ENCODE assay signal across 8 cellular contexts in the genomic region with DNA sequence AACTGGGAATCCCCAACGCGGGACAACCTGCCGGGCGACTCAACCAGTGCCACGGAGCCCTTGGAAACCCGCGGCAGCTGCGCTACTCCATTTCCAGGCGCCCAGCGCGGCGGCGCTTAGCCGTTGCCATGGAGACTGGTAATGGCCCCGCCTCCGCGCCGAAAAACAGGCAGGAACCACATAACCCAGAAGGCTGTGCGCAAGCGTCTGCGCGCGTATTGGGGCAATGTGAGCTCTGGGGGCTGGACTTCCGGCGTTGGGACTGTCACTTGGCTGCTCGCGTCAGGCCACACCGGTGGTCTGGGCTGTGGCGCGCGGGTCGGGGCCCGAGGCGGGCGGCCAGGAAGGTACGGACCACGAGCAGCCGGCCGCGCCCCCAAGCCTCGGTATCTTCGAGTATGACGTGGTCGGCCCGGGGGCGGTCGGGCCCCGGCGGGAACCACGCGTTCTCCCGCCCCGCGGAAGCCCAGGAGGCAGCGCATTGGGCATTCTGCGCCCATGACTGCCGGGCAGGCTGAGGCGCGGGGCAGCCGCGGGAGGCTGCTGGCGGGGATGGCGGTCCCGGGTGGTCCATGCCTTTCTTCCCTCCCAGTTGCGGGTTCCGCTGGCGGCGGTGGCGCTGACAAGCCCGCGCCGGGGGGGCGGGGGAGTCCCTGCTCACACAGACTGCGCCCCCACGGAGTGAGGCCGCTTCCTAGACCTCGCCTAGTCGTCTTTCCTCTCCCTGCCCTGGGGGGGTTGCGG. TPM values are rescaled to one million over a fixed set of nuclear protein-coding genes. Genes with fewer than 3 reads are reported as not detected.
A peak's percentile ranks its signal among the peaks of the same experiment; 100 is the strongest.
DNase-seq lines count a peak whose midpoint lies in the region; ATAC-seq, FAIRE-seq and TF ChIP-seq lines count a peak whose summit lies in the region.

A gene (plus strand): TSS at position 265 of the 744 bp plus-strand sequence. CDS start 2,080 bp downstream, outside the sequence.

- peaks cover 3 to 10% (median 7%) of the 10 kb centered on the region in 3 donors for H3K27me3 Mint-ChIP-seq in CD14-positive monocyte (ENCODE audit: low read depth in 3 of 3)

- no peaks in the 10 kb centered on the region for H4K20me1 ChIP-seq in HepG2 (ENCODE audit: insufficient read depth, low read length)

- TF ChIP-seq CTCF in CD14-positive monocyte (IDR thresholded peaks at IDR 0.05) (no peak), HepG2 (CRISPR knock-in tag; IDR thresholded peaks at IDR 0.05) (peak; percentile 14; the same call in 1 of the 2 replicates)

- no peak within 1 kb of the TSS for H3K27ac ChIP-seq in HepG2 (ENCODE audit: extremely low read length, insufficient read depth, low read length)

- WGBS in HepG2 (ENCODE audit: low lambda C conversion rate): 1% methylated on average over 17 of the region's 79 CpGs

- no peaks in the 10 kb centered on the region for H3K79me2 ChIP-seq in HepG2 (ENCODE audit: insufficient read depth, low read length)

- H3K9me3 ChIP-seq in HepG2 (ENCODE audit: low read length): peaks cover 21% of the 10 kb centered on the region

- peak within 1 kb of the TSS; percentile 65 for H3K9ac ChIP-seq in HepG2 (ENCODE audit: insufficient read depth, low read depth, low read length)

- TF ChIP-seq EP300 in HepG2 (IDR thresholded peaks at IDR 0.05; ENCODE audit: low read depth in 2 of 2, low read length in 2 of 2) (no peak), HepG2 (CRISPR knock-in tag; IDR thresholded peaks at IDR 0.05; ENCODE audit: borderline replicate concordance) (no peak)

- peaks cover 22 to 26% of the 10 kb centered on the region in 2 donors for H3K36me3 Mint-ChIP-seq in CD14-positive monocyte

- TF ChIP-seq RAD21 in HepG2 (CRISPR knock-in tag; IDR thresholded peaks at IDR 0.05): no peak

- no peaks in the 10 kb centered on the region for H3K36me3 ChIP-seq in HepG2 (replicated peaks in 1 of 2; ENCODE audit: control insufficient read depth in 1 of 2, insufficient read depth in 2 of 2, low read length in 2 of 2)

- FAIRE-seq in HepG2 (lab: Jason Lieb, UNC): peak; percentile 68

- in situ Hi-C loops in HepG2 (cut with HindIII; ENCODE audit: extremely low pct_ligation_motif_present, low pct_unique_long_range_greater_than_20kb): no loop called here

- H3K9me3 Mint-ChIP-seq in CD14-positive monocyte: peaks cover 16 to 34% (median 28%) of the 10 kb centered on the region in 7 donors

- peak; percentile 92 for ATAC-seq in GM19395 (IDR thresholded peaks at IDR 0.05; ENCODE audit: unreplicated experiment)
- peak; percentile 79 for ATAC-seq in HG03558 (IDR thresholded peaks at IDR 0.05; ENCODE audit: extremely low read depth, unreplicated experiment)
- ATAC-seq in HepG2: peak; percentile 98

- peak within 1 kb of the TSS; percentile 81 to 89 for H3K4me3 Mint-ChIP-seq in CD14-positive monocyte

- H3K4me1 ChIP-seq in HepG2 (ENCODE audit: insufficient read depth, low read length): peaks cover 7% of the 10 kb centered on the region

- H2AFZ ChIP-seq in HepG2 (ENCODE audit: low read length): no peak within 1 kb of the TSS

- peak within 1 kb of the TSS; percentile 68 to 92 (median 83) for H3K4me3 ChIP-seq in HepG2 (replicated peaks in 1 of 3; ENCODE audit: insufficient read depth in 1 of 3, low read depth in 2 of 3, low read length in 3 of 3)

- DNase-seq in CD14-positive monocyte (ENCODE audit: low spot score) (peak; percentile 95), NCI-H748 (lab: John Stamatoyannopoulos, UW; ENCODE audit: unreplicated experiment) (peak; percentile 99), dermis blood vessel endothelial cell (peak; percentile 97), HepG2 (ENCODE audit: low spot score) (peak; percentile 94)
- DNase-seq in activated CD4-positive, alpha-beta T cell treated with anti-CD3 and anti-CD28 coated beads, Interleukin-2, amount 50 U/mL, for 1 hour: peak; percentile 96
- DNase-seq in stimulated activated CD4-positive, alpha-beta T cell treated with anti-CD3 and anti-CD28 coated beads, Interleukin-2, amount 100 ng/mL, for 48 hours: peak; percentile 93

- CTCF ChIA-PET in HepG2 (lab: Yijun Ruan, JAX; ENCODE audit: low intra/inter-chr PET ratio, low total read pairs): no interaction called here

- H3K27ac Mint-ChIP-seq in CD14-positive monocyte: peak within 1 kb of the TSS in 5 of 7 donors; percentile 22 to 89 (median 73)

- intact Hi-C loops in CD14-positive monocyte (cut with micrococcal nuclease): loop anchor here in 1 of 2 donors (1.0 kb wide), 1 partner anchor 11 kb away; a partner anchor contains a TSS
- intact Hi-C loops in HepG2 (cut with micrococcal nuclease; ENCODE audit: unreplicated experiment): loop anchor here (2.0 to 5.0 kb wide), 2 partner anchors 15 to 44 kb away; a partner anchor contains a TSS

- peaks cover 16% of the 10 kb centered on the region for H3K4me1 Mint-ChIP-seq in CD14-positive monocyte

- POLR2A ChIA-PET in HepG2 (lab: Yijun Ruan, JAX): interaction anchor here (1.2 to 1.8 kb wide), 3 partner anchors 43 to 124 kb away, joined by 4 to 6 read pairs (median 5); a partner anchor contains a TSS

- peak within 1 kb of the TSS; percentile 88 for H3K4me2 ChIP-seq in HepG2 (ENCODE audit: low read depth, low read length)

- no TSS peak for BruUV-seq in HepG2 (replicated peaks; lab: Mats Ljungman, UMichigan)

- H3K27me3 ChIP-seq in HepG2 (ENCODE audit: control insufficient read depth in 1 of 2, insufficient read depth in 2 of 2, low read length in 2 of 2): no peaks in the 10 kb centered on the region

- peak in 1 of 2 experiments; percentile 76; a peak in 2 of 4 replicates for TF ChIP-seq POLR2A in HepG2 (IDR thresholded peaks at IDR 0.05; ENCODE audit: insufficient read depth in 1 of 2, low read depth in 2 of 2, low read length in 2 of 2)

TF ChIP-seq in HepG2, 621 proteins besides CTCF, POLR2A, EP300 and RAD21 (continues in another document):
- peak; percentile 92 for TF ChIP-seq SIN3A (IDR thresholded peaks at IDR 0.05; ENCODE audit: borderline replicate concordance, low read depth, low read length)
- TF ChIP-seq YEATS4 (CRISPR knock-in tag; IDR thresholded peaks at IDR 0.05; ENCODE audit: borderline replicate concordance): peak; percentile 59; the same call in 1 of the 2 replicates
- peak; percentile 89; the same call in 1 of the 2 replicates for TF ChIP-seq ZNF563 (CRISPR knock-in tag; IDR thresholded peaks at IDR 0.05)
- no peak for TF ChIP-seq ZSCAN25 (CRISPR knock-in tag; IDR thresholded peaks at IDR 0.05)
- TF ChIP-seq, protein P1, sequence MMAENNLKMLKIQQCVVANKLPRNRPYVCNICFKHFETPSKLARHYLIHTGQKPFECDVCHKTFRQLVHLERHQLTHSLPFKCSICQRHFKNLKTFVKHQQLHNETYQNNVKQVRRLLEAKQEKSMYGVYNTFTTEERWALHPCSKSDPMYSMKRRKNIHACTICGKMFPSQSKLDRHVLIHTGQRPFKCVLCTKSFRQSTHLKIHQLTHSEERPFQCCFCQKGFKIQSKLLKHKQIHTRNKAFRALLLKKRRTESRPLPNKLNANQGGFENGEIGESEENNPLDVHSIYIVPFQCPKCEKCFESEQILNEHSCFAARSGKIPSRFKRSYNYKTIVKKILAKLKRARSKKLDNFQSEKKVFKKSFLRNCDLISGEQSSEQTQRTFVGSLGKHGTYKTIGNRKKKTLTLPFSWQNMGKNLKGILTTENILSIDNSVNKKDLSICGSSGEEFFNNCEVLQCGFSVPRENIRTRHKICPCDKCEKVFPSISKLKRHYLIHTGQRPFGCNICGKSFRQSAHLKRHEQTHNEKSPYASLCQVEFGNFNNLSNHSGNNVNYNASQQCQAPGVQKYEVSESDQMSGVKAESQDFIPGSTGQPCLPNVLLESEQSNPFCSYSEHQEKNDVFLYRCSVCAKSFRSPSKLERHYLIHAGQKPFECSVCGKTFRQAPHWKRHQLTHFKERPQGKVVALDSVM (CRISPR knock-in tag; IDR thresholded peaks at IDR 0.05): no peak
- 0 out of 2 replicates have a peak, but pooled peaks have one; percentile 36 for TF ChIP-seq ZNF335 (CRISPR knock-in tag; IDR thresholded peaks at IDR 0.05)
- TF ChIP-seq ZNF430 (CRISPR knock-in tag; IDR thresholded peaks at IDR 0.05): 0 out of 2 replicates have a peak, but pooled peaks have one; percentile 27
- TF ChIP-seq KAT8 (CRISPR knock-in tag; IDR thresholded peaks at IDR 0.05): peak; percentile 58
- TF ChIP-seq ZNF557 (CRISPR knock-in tag; IDR thresholded peaks at IDR 0.05): no peak
- 0 out of 2 replicates have a peak, but pooled peaks have one; percentile 51 for TF ChIP-seq KMT2B (CRISPR knock-in tag; IDR thresholded peaks at IDR 0.05)
- TF ChIP-seq FLYWCH1 (CRISPR knock-in tag; IDR thresholded peaks at IDR 0.05): 0 out of 2 replicates have a peak, but pooled peaks have one; percentile 10
- no peak for TF ChIP-seq FOXP1 (IDR thresholded peaks at IDR 0.05)
- no peak for TF ChIP-seq FOXP1 (CRISPR knock-in tag; IDR thresholded peaks at IDR 0.05)

RNA-seq across cellular contexts. Expression of the gene that starts here (rescaled TPM):
- polyA plus RNA-seq in CD14-positive monocyte (under 1 TPM; 0.46 to 0.82 TPM), HepG2 (2011; rRNA removed) (0.53 and 0.98 TPM in 2 replicates)
- total RNA-seq in dermis blood vessel endothelial cell (7.8 and 8.2 TPM in 2 replicates), HepG2 (2016; rRNA removed; fragmentation: Illumina TruSeq; extraction: Trizol) (2.5 and 3.0 TPM in 2 replicates)
- total RNA-seq in HepG2 (2016; cell fraction: cytosol; rRNA removed; fragmentation: Illumina TruSeq; extraction: Trizol; ENCODE audit: low read depth): 0.79 and 1.6 TPM in 2 replicates
- total RNA-seq in HepG2 (2016; cell fraction: insoluble cytoplasmic fraction; rRNA removed; fragmentation: Illumina TruSeq; extraction: Trizol): 2.4 and 3.3 TPM in 2 replicates
- total RNA-seq in HepG2 (2016; cell fraction: membrane; rRNA removed; fragmentation: Illumina TruSeq; extraction: Trizol): 1.3 and 1.6 TPM in 2 replicates
- 1.7 and 2.9 TPM in 2 replicates for total RNA-seq in HepG2 (2016; cell fraction: nucleus; rRNA removed; fragmentation: Illumina TruSeq; extraction: Trizol)
- polyA plus RNA-seq in HepG2 (2011; cell fraction: cytosol; rRNA removed): 0.50 and 0.56 TPM in 2 replicates
- polyA plus RNA-seq in HepG2 (2011; cell fraction: nucleus; rRNA removed): 1.8 and 2.6 TPM in 2 replicates
- polyA plus RNA-seq in HepG2 (2012): 0.95 and 0.97 TPM in 2 replicates
- polyA plus RNA-seq in HepG2 (2016; cell fraction: cytosol; fragmentation: Illumina TruSeq; extraction: Trizol; ENCODE audit: low read depth): 0.09 and 0.11 TPM in 2 replicates
- 0.96 and 1.1 TPM in 2 replicates for polyA plus RNA-seq in HepG2 (2016; cell fraction: insoluble cytoplasmic fraction; fragmentation: Illumina TruSeq; extraction: Trizol; ENCODE audit: low read depth)
- 0.21 and 0.26 TPM in 2 replicates for polyA plus RNA-seq in HepG2 (2016; cell fraction: membrane; fragmentation: Illumina TruSeq; extraction: Trizol; ENCODE audit: low read depth)
- 2.2 and 2.7 TPM in 2 replicates for polyA plus RNA-seq in HepG2 (2016; cell fraction: nucleus; fragmentation: Illumina TruSeq; extraction: Trizol; ENCODE audit: insufficient read depth, low read depth)
- polyA minus RNA-seq in HepG2 (2011; rRNA and poly(A)+ RNA removed; ENCODE audit: low replicate concordance): 4.0 and 14.2 TPM in 2 replicates
- polyA minus RNA-seq in HepG2 (2011; cell fraction: cytosol; rRNA and poly(A)+ RNA removed): 0.69 and 1.5 TPM in 2 replicates
- 2.7 and 3.9 TPM in 2 replicates for polyA minus RNA-seq in HepG2 (2011; cell fraction: nucleus; rRNA and poly(A)+ RNA removed)

Comparison
In these comparisons a context has a peak if more than half of its experiments do, and no peak if none do; other contexts are left out.
1. Peak in DNase-seq in CD14-positive monocyte; RNA of the gene not detected or under 1 TPM.